9 cellular contexts compared by ENCODE assay signal in genomic region chr4:122826000-122826595, GRCh38. TPM values are rescaled to one million over a fixed set of nuclear protein-coding genes. Genes with fewer than 3 reads are reported as not detected.
DNase-seq lines count a peak whose midpoint lies in the region; ATAC-seq and TF ChIP-seq lines count a peak whose summit lies in the region.
"Had no signal": no experiment of that assay in that cellular context is flagged by ENCODE, and none has a peak within 500 bp of the region (broad histone marks: within the 10 kb centered on the region; RNA-seq: fewer than 3 reads in every experiment).

No MANE protein-coding gene starts in this region.

- TF ChIP-seq CTCF in GM12864 (IDR thresholded peaks at IDR 0.05; ENCODE audit: low read depth, low read length, missing control alignments) (no peak), fibroblast of the aortic adventitia (IDR thresholded peaks at IDR 0.05; ENCODE audit: insufficient read depth, low read length) (no peak)

- no peak for ATAC-seq in HG02798 (IDR thresholded peaks at IDR 0.05; ENCODE audit: poor library complexity, unreplicated experiment)

- H3K4me1 ChIP-seq in rectal smooth muscle tissue (ENCODE audit: control insufficient read depth, insufficient read depth, low read length) = peaks cover 13% of the 10 kb centered on the region

- H3K27ac ChIP-seq in rectal smooth muscle tissue (ENCODE audit: low read depth, low read length) = peak overlapping the region; percentile 79

- DNase-seq in GM12864 (ENCODE audit: low read depth) = no peak
- peak; percentile 4 for DNase-seq in SK-N-DZ (ENCODE audit: low spot score)
- peak; percentile 70 for DNase-seq in fibroblast of the aortic adventitia (ENCODE audit: low read depth)
- no peak for DNase-seq in D341Med (ENCODE audit: low spot score)
- DNase-seq in NK-92 (lab: John Stamatoyannopoulos, UW; ENCODE audit: unreplicated experiment) = no peak
- DNase-seq in NCI-H1694 treated with DMSO at 0.1 percent for 48 hours (lab: John Stamatoyannopoulos, UW) = no peak
- DNase-seq: NCI-H524 treated with DMSO at 0.1 percent for 48 hours had no signal

- H3K36me3 ChIP-seq in rectal smooth muscle tissue (ENCODE audit: control insufficient read depth, insufficient read depth, low read length) = no peaks in the 10 kb centered on the region

- no peak overlapping the region for H3K9ac ChIP-seq in rectal smooth muscle tissue (ENCODE audit: low read length)

- H3K27me3 ChIP-seq in rectal smooth muscle tissue (ENCODE audit: control insufficient read depth, insufficient read depth, low read length) = peaks cover 2% of the 10 kb centered on the region

- H3K4me3 ChIP-seq in GM12864 (ENCODE audit: low read depth, low read length) (peak overlapping the region; percentile 83), fibroblast of the aortic adventitia (ENCODE audit: low read depth, low read length) (peak overlapping the region; percentile 88), rectal smooth muscle tissue (ENCODE audit: low read length) (peak overlapping the region; percentile 29)

RNA-seq across cellular contexts. Expression of gene FGF2, which starts 0.5 kb away (rescaled TPM):
- polyA plus RNA-seq in SK-N-DZ (2014; cell fraction: cytosol; rRNA removed) = 4.9 and 5.4 TPM in 2 replicates
- 3.4 and 4.7 TPM in 2 replicates for polyA plus RNA-seq in SK-N-DZ (2014; cell fraction: nucleus; rRNA removed)
- 16.3 and 79.5 TPM in 2 replicates for total RNA-seq in fibroblast of the aortic adventitia (ENCODE audit: low replicate concordance)

Comparison
In these comparisons a context has a peak if more than half of its experiments do, and no peak if none do; other contexts are left out.
1. DNase-seq: peak in SK-N-DZ (single experiment) and fibroblast of the aortic adventitia (single experiment); none in GM12864 (single experiment), D341Med (single experiment), NK-92 (single experiment) and NCI-H1694 treated with DMSO at 0.1 percent for 48 hours (single experiment).
2. H3K4me3 ChIP-seq: peak in every context shown above with its lines; median percentile 88 in fibroblast of the aortic adventitia; 83 in GM12864; 29 in rectal smooth muscle tissue.